Comparison of ENCODE assay signal across 8 cellular contexts in the genomic region with DNA sequence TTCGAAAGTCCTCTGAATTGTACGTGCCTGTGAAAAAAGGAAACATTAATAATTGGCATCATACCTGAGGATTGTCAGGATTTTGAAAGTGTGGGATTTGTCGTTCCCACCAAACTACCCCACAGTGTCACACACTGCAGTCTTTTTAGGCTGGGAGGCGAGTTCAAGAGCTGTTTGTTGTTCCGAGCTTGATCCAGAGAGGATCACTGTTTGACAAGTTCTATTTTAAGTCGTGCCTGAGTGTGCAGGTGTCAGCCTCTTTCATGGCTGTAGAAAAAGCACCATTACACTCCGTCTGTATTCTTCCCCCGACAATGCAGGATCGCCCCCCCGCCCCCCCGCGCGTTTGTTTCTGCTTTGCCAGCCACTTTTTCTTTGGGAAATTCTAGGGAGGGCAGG. TPM values are rescaled to one million over a fixed set of nuclear protein-coding genes. Genes with fewer than 3 reads are reported as not detected.
DNase-seq lines count a peak whose midpoint lies in the region; ATAC-seq and TF ChIP-seq lines count a peak whose summit lies in the region.

No MANE protein-coding gene starts in this region.

- no peak overlapping the region for H3K27ac Mint-ChIP-seq in CD4-positive, CD25-positive, alpha-beta regulatory T cell
- no peak overlapping the region for H3K27ac Mint-ChIP-seq in endothelial cell (ENCODE audit: unreplicated experiment)
- no peak overlapping the region for H3K27ac Mint-ChIP-seq in neural crest cell (ENCODE audit: unreplicated experiment)

- H3K9me3 Mint-ChIP-seq in CD4-positive, CD25-positive, alpha-beta regulatory T cell = no peaks in the 10 kb centered on the region
- H3K9me3 Mint-ChIP-seq in endothelial cell (ENCODE audit: unreplicated experiment) (no peaks in the 10 kb centered on the region), neural crest cell (no peaks in the 10 kb centered on the region)

- H3K4me3 Mint-ChIP-seq in CD4-positive, CD25-positive, alpha-beta regulatory T cell = peak overlapping the region; percentile 65 to 89 (median 72)
- peak overlapping the region; percentile 87 for H3K4me3 Mint-ChIP-seq in endothelial cell (ENCODE audit: unreplicated experiment)
- peak overlapping the region; percentile 97 for H3K4me3 Mint-ChIP-seq in neural crest cell

- no peak overlapping the region; the same call in 1 of the 2 replicates for H3K9ac ChIP-seq in OCI-LY1 (ENCODE audit: low read length)

- H3K79me2 ChIP-seq in OCI-LY1 (ENCODE audit: insufficient read depth, low read length) = peaks cover 13% of the 10 kb centered on the region

- H3K4me1 ChIP-seq in CD4-positive, CD25-positive, alpha-beta regulatory T cell (ENCODE audit: control insufficient read depth, insufficient read depth, low read length, poor library complexity, severe bottlenecking) = peaks cover 10% of the 10 kb centered on the region
- peaks cover 32% of the 10 kb centered on the region for H3K4me1 ChIP-seq in OCI-LY1 (ENCODE audit: insufficient read depth, low read length, severe bottlenecking)

- H3K9me2 ChIP-seq in OCI-LY1 (ENCODE audit: low read depth, low read length) = no peaks in the 10 kb centered on the region

- no peaks in the 10 kb centered on the region for H4K20me1 ChIP-seq in OCI-LY1 (ENCODE audit: insufficient read depth, low read length)

- no peak overlapping the region for H3K4me3 ChIP-seq in CD4-positive, CD25-positive, alpha-beta regulatory T cell (ENCODE audit: low read depth, low read length)
- H3K4me3 ChIP-seq in OCI-LY1 (ENCODE audit: low read depth, low read length, poor library complexity, severe bottlenecking) = peak overlapping the region; percentile 83

- ATAC-seq in CD4-positive, CD25-positive, alpha-beta regulatory T cell (ENCODE audit: low read depth in 2 of 2) = no peak
- ATAC-seq in GM19395 (IDR thresholded peaks at IDR 0.05; ENCODE audit: unreplicated experiment) (no peak), GM21515 (IDR thresholded peaks at IDR 0.05; ENCODE audit: unreplicated experiment) (no peak)

- peaks cover 26% of the 10 kb centered on the region for H3K27me3 Mint-ChIP-seq in CD4-positive, CD25-positive, alpha-beta regulatory T cell
- H3K27me3 Mint-ChIP-seq in endothelial cell (ENCODE audit: unreplicated experiment) (peaks cover 7% of the 10 kb centered on the region), neural crest cell (ENCODE audit: low read depth) (peaks cover 55% of the 10 kb centered on the region)

- no peak for DNase-seq in CD4-positive, CD25-positive, alpha-beta regulatory T cell
- DNase-seq in endothelial cell (ENCODE audit: low spot score) = no peak
- no peak for DNase-seq in neural crest cell (ENCODE audit: low read depth, low spot score)
- no peak for DNase-seq in activated gamma-delta T cell (lab: John Stamatoyannopoulos, UW)
- DNase-seq in SK-N-DZ (ENCODE audit: low spot score) = no peak

- H3K27me3 ChIP-seq in CD4-positive, CD25-positive, alpha-beta regulatory T cell (ENCODE audit: control insufficient read depth, insufficient read depth, low read length) = peaks cover 31% of the 10 kb centered on the region
- H3K27me3 ChIP-seq in OCI-LY1 (ENCODE audit: insufficient read depth, low read length) = no peaks in the 10 kb centered on the region

- peaks cover 9 to 26% (median 10%) of the 10 kb centered on the region in 4 donors for H3K4me1 Mint-ChIP-seq in CD4-positive, CD25-positive, alpha-beta regulatory T cell
- H3K4me1 Mint-ChIP-seq in endothelial cell (ENCODE audit: unreplicated experiment) = peaks cover 22% of the 10 kb centered on the region
- peaks cover 30% of the 10 kb centered on the region for H3K4me1 Mint-ChIP-seq in neural crest cell

- no peaks in the 10 kb centered on the region for H3K36me3 Mint-ChIP-seq in CD4-positive, CD25-positive, alpha-beta regulatory T cell
- H3K36me3 Mint-ChIP-seq in endothelial cell (ENCODE audit: low read depth, unreplicated experiment) (no peaks in the 10 kb centered on the region), neural crest cell (ENCODE audit: low read depth) (no peaks in the 10 kb centered on the region)

- peak overlapping the region; percentile 76 for H3K4me2 ChIP-seq in OCI-LY1 (ENCODE audit: low read length)

- H2AFZ ChIP-seq in OCI-LY1 (ENCODE audit: low read length) = no peak overlapping the region

- H3F3A ChIP-seq in OCI-LY1 (ENCODE audit: insufficient read depth, low read length) = no peaks in the 10 kb centered on the region

- H3K27ac ChIP-seq in CD4-positive, CD25-positive, alpha-beta regulatory T cell (ENCODE audit: insufficient read depth, low read length, poor library complexity, severe bottlenecking) = no peak overlapping the region
- no peak overlapping the region for H3K27ac ChIP-seq in OCI-LY1 (ENCODE audit: low read depth, low read length, poor library complexity, severe bottlenecking)

- H3K9me3 ChIP-seq in CD4-positive, CD25-positive, alpha-beta regulatory T cell (ENCODE audit: control insufficient read depth in 2 of 2, low read length in 2 of 2) = no peaks in the 10 kb centered on the region
- H3K9me3 ChIP-seq in OCI-LY1 (ENCODE audit: low read length) = no peaks in the 10 kb centered on the region

- H3K36me3 ChIP-seq in CD4-positive, CD25-positive, alpha-beta regulatory T cell (ENCODE audit: control insufficient read depth, insufficient read depth, low read length) = no peaks in the 10 kb centered on the region
- H3K36me3 ChIP-seq in OCI-LY1 (ENCODE audit: insufficient read depth, low read length) = no peaks in the 10 kb centered on the region

- TF ChIP-seq CTCF in OCI-LY1 (IDR thresholded peaks at IDR 0.05; ENCODE audit: low read length) = no peak
- no peak for TF ChIP-seq CTCF in endothelial cell (IDR thresholded peaks at IDR 0.05; ENCODE audit: unreplicated experiment)
- TF ChIP-seq CTCF in neural crest cell (conservative IDR thresholded peaks at IDR 0.05) = no peak

RNA-seq across cellular contexts. Expression of a gene that starts 0.6 kb away (rescaled TPM):
- 1.1 TPM for total RNA-seq in CD4-positive, CD25-positive, alpha-beta regulatory T cell
- polyA plus RNA-seq in CD4-positive, CD25-positive, alpha-beta regulatory T cell = under 1 TPM; 0.02 to 0.70 (median 0.25) TPM
- total RNA-seq in endothelial cell (ENCODE audit: unreplicated experiment) = 11.7 TPM
- total RNA-seq in neural crest cell = 10.8 and 11.9 TPM in 2 replicates
- 43.1 and 48.9 TPM in 2 replicates for polyA plus RNA-seq in SK-N-DZ (2014; cell fraction: cytosol; rRNA removed)
- 28.9 and 30.0 TPM in 2 replicates for polyA plus RNA-seq in SK-N-DZ (2014; cell fraction: nucleus; rRNA removed)
